Comparison of ENCODE assay signal across 30 cellular contexts in genomic region chr6:103819509-103819908, GRCh38.
"Had no signal": no experiment of that assay in that cellular context is flagged by ENCODE, and none has a peak within 500 bp of the region (broad histone marks: within the 10 kb centered on the region; RNA-seq: fewer than 3 reads in every experiment).

No MANE protein-coding gene starts in this region.

- H3K4me3 ChIP-seq: colonic mucosa, SJSA1 had no signal

- H3K4me2 ChIP-seq: SK-N-SH had no signal

- ATAC-seq: activated CD8-positive, alpha-beta T cell treated with anti-CD3 and anti-CD28 coated beads for 36 hours; activated T-cell treated with anti-CD3 and anti-CD28 coated beads, Interleukin-2, amount 50 U/mL, for 72 hours; activated T-helper 17 cell treated with anti-CD3 and anti-CD28 coated beads, Interleukin-2, amount 50 U/mL, for 72 hours; Panc1 had no signal

- H3K27me3 Mint-ChIP-seq: activated CD8-positive, alpha-beta T cell treated with anti-CD3 and anti-CD28 coated beads for 36 hours; activated naive CD8-positive, alpha-beta T cell treated with anti-CD3 and anti-CD28 coated beads for 36 hours; activated T-helper 17 cell treated with anti-CD3 and anti-CD28 coated beads, Interleukin-2, amount 50 U/mL, for 72 hours had no signal

- H3K4me1 Mint-ChIP-seq: activated naive CD8-positive, alpha-beta T cell treated with anti-CD3 and anti-CD28 coated beads for 36 hours; activated T-helper 17 cell treated with anti-CD3 and anti-CD28 coated beads, Interleukin-2, amount 50 U/mL, for 72 hours; WTC11 had no signal

- H3K9me3 ChIP-seq: colonic mucosa, SJSA1, SK-N-SH had no signal

- DNase-seq: activated CD4-positive, CD25-positive, alpha-beta regulatory T cell treated with anti-CD3 and anti-CD28 coated beads, Interleukin-2, amount 50 U/mL, for 72 hours; activated CD8-positive, alpha-beta T cell treated with anti-CD3 and anti-CD28 coated beads for 36 hours; activated effector memory CD4-positive, alpha-beta T cell treated with anti-CD3 and anti-CD28 coated beads, Interleukin-2, amount 50 U/mL, for 16 hours; activated naive CD4-positive, alpha-beta T cell; activated naive CD4-positive, alpha-beta T cell treated with anti-CD3 and anti-CD28 coated beads, Interleukin-2, amount 50 U/mL, for 16 hours; activated naive CD8-positive, alpha-beta T cell treated with anti-CD3 and anti-CD28 coated beads for 36 hours; activated T-cell treated with anti-CD3 and anti-CD28 coated beads, Interleukin-2, amount 50 U/mL, for 1 hour; activated T-cell treated with anti-CD3 and anti-CD28 coated beads, Interleukin-2, amount 50 U/mL, for 72 hours; amniotic stem cell; brain microvascular endothelial cell; central memory CD4-positive, alpha-beta T cell; colonic mucosa; Karpas-422; NCI-H1092 treated with DMSO at 0.1 percent for 48 hours; NCI-H1417; NCI-H146; NCI-H187; NCI-H2029 treated with DMSO at 0.1 percent for 48 hours; NCI-H226; NCI-H446 treated with DMSO at 0.1 percent for 48 hours; NCI-H524; NCI-H82; SHP77; SK-N-SH had no signal

- H3K36me3 ChIP-seq: brain microvascular endothelial cell, colonic mucosa, SJSA1 had no signal

- H3K27me3 ChIP-seq: brain microvascular endothelial cell, colonic mucosa, SJSA1 had no signal

- H3K4me3 Mint-ChIP-seq: activated CD8-positive, alpha-beta T cell treated with anti-CD3 and anti-CD28 coated beads for 36 hours; activated naive CD8-positive, alpha-beta T cell treated with anti-CD3 and anti-CD28 coated beads for 36 hours; activated T-cell treated with anti-CD3 and anti-CD28 coated beads, Interleukin-2, amount 50 U/mL, for 72 hours; activated T-helper 17 cell treated with anti-CD3 and anti-CD28 coated beads, Interleukin-2, amount 50 U/mL, for 72 hours; T-helper 1 cell treated with Interleukin-12 subunit alpha and Interleukin-12 subunit beta and Interleukin-4 antibody, amounts not matched to agents 30 μg/mL and 1 μg/mL, for 36 hours; T-helper 2 cell treated with Interferon-gamma antibody and Interleukin-4, amounts not matched to agents 5 μg/mL and 100 μg/mL, for 36 hours; WTC11 had no signal

- H3K36me3 Mint-ChIP-seq: activated naive CD8-positive, alpha-beta T cell treated with anti-CD3 and anti-CD28 coated beads for 36 hours; WTC11 had no signal

- H3K27ac Mint-ChIP-seq: activated CD8-positive, alpha-beta T cell treated with anti-CD3 and anti-CD28 coated beads for 36 hours; activated naive CD8-positive, alpha-beta T cell treated with anti-CD3 and anti-CD28 coated beads for 36 hours; activated T-cell treated with anti-CD3 and anti-CD28 coated beads, Interleukin-2, amount 50 U/mL, for 72 hours; activated T-helper 17 cell treated with anti-CD3 and anti-CD28 coated beads, Interleukin-2, amount 50 U/mL, for 72 hours; T-helper 1 cell treated with Interleukin-12 subunit alpha and Interleukin-12 subunit beta and Interleukin-4 antibody, amounts not matched to agents 30 μg/mL and 1 μg/mL, for 36 hours; T-helper 2 cell treated with Interferon-gamma antibody and Interleukin-4, amounts not matched to agents 5 μg/mL and 100 μg/mL, for 36 hours; WTC11 had no signal

- H3K4me1 ChIP-seq: colonic mucosa, SJSA1 had no signal

- H3K9ac ChIP-seq: SK-N-SH had no signal

- H3K27ac ChIP-seq: brain microvascular endothelial cell, colonic mucosa, SJSA1 had no signal
